Comparison of ENCODE assay signal across 13 cellular contexts in the genomic region with DNA sequence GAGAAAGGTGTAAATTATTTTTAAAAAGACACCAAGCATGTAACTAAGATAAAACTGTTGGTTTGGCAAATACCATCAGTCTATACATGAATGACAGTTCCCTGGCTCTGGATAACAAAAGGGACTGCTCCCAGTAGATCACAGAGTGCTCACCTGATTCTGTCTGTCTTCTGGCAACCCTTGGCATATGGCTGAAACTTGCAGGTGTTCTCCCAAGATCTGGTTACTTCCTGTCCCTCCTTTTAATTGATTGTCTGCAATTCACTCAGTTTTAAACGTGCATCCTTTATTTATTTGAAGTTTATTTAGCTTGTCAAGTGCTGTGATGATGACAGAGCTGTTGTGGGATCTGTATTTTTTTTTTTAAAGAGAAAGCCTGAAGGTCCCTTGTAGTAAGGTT. TPM values are rescaled to one million over a fixed set of nuclear protein-coding genes. Genes with fewer than 3 reads are reported as not detected.
DNase-seq lines count a peak whose midpoint lies in the region; ATAC-seq and TF ChIP-seq lines count a peak whose summit lies in the region.
"Had no signal": no experiment of that assay in that cellular context is flagged by ENCODE, and none has a peak within 500 bp of the region (broad histone marks: within the 10 kb centered on the region; RNA-seq: fewer than 3 reads in every experiment).

No MANE protein-coding gene starts in this region.

- intact Hi-C loops in CD4-positive, alpha-beta T cell (cut with DNase I, micrococcal nuclease), result loop anchor here (5.0 to 10.0 kb wide), 3 partner anchors 201 to 473 kb away; partner anchors contain the start of genes CD53 (in 2 of the 2), CEPT1 (in 1 of the 2) and DRAM2 (in 1 of the 2)
- intact Hi-C loops in activated CD4-positive, alpha-beta memory T cell treated with anti-CD3 and anti-CD28 coated beads for 36 hours (cut with micrococcal nuclease), result loop anchor here (5.0 kb wide), 2 partner anchors 291 to 334 kb away; partner anchors contain the start of genes LRIF1 and RBM15
- intact Hi-C loops in lower lobe of right lung (cut with DNase I), result no loop called here
- intact Hi-C loops in sciatic nerve (cut with DNase I), result no loop called here
- intact Hi-C loops in mammary epithelial cell (cut with micrococcal nuclease), result no loop called here

- no peak for TF ChIP-seq CTCF in CD4-positive, alpha-beta T cell (IDR thresholded peaks at IDR 0.05)
- TF ChIP-seq CTCF in GM12864 (IDR thresholded peaks at IDR 0.05; ENCODE audit: low read depth, low read length, missing control alignments), result no peak
- no peak for TF ChIP-seq CTCF in lower lobe of right lung (IDR thresholded peaks at IDR 0.05)
- TF ChIP-seq CTCF in RWPE1 (conservative IDR thresholded peaks at IDR 0.05; ENCODE audit: low read depth), result no peak
- TF ChIP-seq CTCF in mammary epithelial cell (conservative IDR thresholded peaks at IDR 0.05 in 1 of 2, IDR thresholded peaks at IDR 0.05 in 1 of 2; ENCODE audit: extremely low read depth in 1 of 2, insufficient read depth in 1 of 2, low read depth in 1 of 2, low read length in 2 of 2), result no peak

- H3K36me3 Mint-ChIP-seq in CD4-positive, alpha-beta T cell (ENCODE audit: low read depth), result peaks cover 70% of the 10 kb centered on the region
- H3K36me3 Mint-ChIP-seq in activated CD4-positive, alpha-beta memory T cell treated with anti-CD3 and anti-CD28 coated beads for 36 hours, result peaks cover 44% of the 10 kb centered on the region

- DNase-seq in CD4-positive, alpha-beta T cell, result no peak
- DNase-seq in GM12864 (ENCODE audit: low read depth), result no peak
- peak; percentile 36 for DNase-seq in activated CD4-positive, alpha-beta memory T cell treated with anti-CD3 and anti-CD28 coated beads for 36 hours
- no peak for DNase-seq in lower lobe of right lung
- no peak for DNase-seq in RWPE1 (ENCODE audit: low spot score)
- DNase-seq in sciatic nerve (ENCODE audit: low spot score), result no peak
- no peak for DNase-seq in HUDEP-2 (lab: John Stamatoyannopoulos, UW; ENCODE audit: unreplicated experiment in 76 of 76)
- no peak for DNase-seq in mammary epithelial cell
- DNase-seq: aorta, KG1, left ventricle myocardium inferior, SJCRH30 had no signal

- no peak overlapping the region for H2AFZ ChIP-seq in mammary epithelial cell (ENCODE audit: low read depth, low read length)
- H2AFZ ChIP-seq: parathyroid adenoma had no signal

- H3K79me2 ChIP-seq in mammary epithelial cell (ENCODE audit: insufficient read depth, low read length), result no peaks in the 10 kb centered on the region
- H3K79me2 ChIP-seq: parathyroid adenoma had no signal

- no peaks in the 10 kb centered on the region for H3K27me3 ChIP-seq in CD4-positive, alpha-beta T cell (ENCODE audit: control insufficient read depth, insufficient read depth, low read length)
- H3K27me3 ChIP-seq in lower lobe of right lung (ENCODE audit: low read depth) (peaks cover 32% of the 10 kb centered on the region), mammary epithelial cell (ENCODE audit: insufficient read depth, low read length) (peaks cover 53% of the 10 kb centered on the region)
- H3K27me3 ChIP-seq: SJCRH30 had no signal

- no peak overlapping the region for H3K27ac Mint-ChIP-seq in CD4-positive, alpha-beta T cell
- peak overlapping the region; percentile 97 for H3K27ac Mint-ChIP-seq in activated CD4-positive, alpha-beta memory T cell treated with anti-CD3 and anti-CD28 coated beads for 36 hours

- H3K4me3 Mint-ChIP-seq in CD4-positive, alpha-beta T cell, result peak overlapping the region; percentile 89
- H3K4me3 Mint-ChIP-seq in activated CD4-positive, alpha-beta memory T cell treated with anti-CD3 and anti-CD28 coated beads for 36 hours, result peak overlapping the region; percentile 95

- H3K36me3 ChIP-seq in lower lobe of right lung (no peaks in the 10 kb centered on the region), mammary epithelial cell (ENCODE audit: insufficient read depth, low read length) (no peaks in the 10 kb centered on the region)
- H3K36me3 ChIP-seq: left ventricle myocardium inferior, SJCRH30 had no signal

- H3K27me3 Mint-ChIP-seq in CD4-positive, alpha-beta T cell, result no peaks in the 10 kb centered on the region
- no peaks in the 10 kb centered on the region for H3K27me3 Mint-ChIP-seq in activated CD4-positive, alpha-beta memory T cell treated with anti-CD3 and anti-CD28 coated beads for 36 hours

- no peaks in the 10 kb centered on the region for H4K20me1 ChIP-seq in mammary epithelial cell (ENCODE audit: insufficient read depth, low read length)

- no TSS peak for BruUV-seq in mammary epithelial cell (replicated peaks; lab: Mats Ljungman, UMichigan)

- H3K9ac ChIP-seq in mammary epithelial cell (ENCODE audit: insufficient read depth, low read length), result no peak overlapping the region
- H3K9ac ChIP-seq: parathyroid adenoma had no signal

- H3K9me3 ChIP-seq in CD4-positive, alpha-beta T cell (ENCODE audit: control insufficient read depth, low read length), result no peaks in the 10 kb centered on the region
- H3K9me3 ChIP-seq in lower lobe of right lung, result no peaks in the 10 kb centered on the region
- H3K9me3 ChIP-seq in mammary epithelial cell (replicated peaks; ENCODE audit: insufficient read depth, low read length), result peaks cover 4% of the 10 kb centered on the region
- H3K9me3 ChIP-seq: left ventricle myocardium inferior, SJCRH30 had no signal

- H3K4me2 ChIP-seq in mammary epithelial cell (ENCODE audit: insufficient read depth, low read depth, low read length), result no peak overlapping the region

- 0% methylated on average over 1 of the region's 1 CpG for WGBS in mammary epithelial cell (ENCODE audit: low coverage, missing lambda C conversion rate)

- CTCF ChIA-PET in CD4-positive, alpha-beta T cell (lab: Charles Lee), result interaction anchor here (1.0 to 1.4 kb wide), 2 partner anchors 36 to 95 kb away, joined by 3 to 4 read pairs; no protein-coding TSS in a partner anchor
- CTCF ChIA-PET in activated CD4-positive, alpha-beta memory T cell treated with anti-CD3 and anti-CD28 coated beads for 36 hours (lab: Charles Lee), result interaction anchor here (0.6 to 1.9 kb wide), 4 partner anchors 9 to 52 kb away, joined by 3 to 9 read pairs (median 4); no protein-coding TSS in a partner anchor
- CTCF ChIA-PET in RWPE1 (lab: Yijun Ruan, JAX), result no interaction called here
- CTCF ChIA-PET in mammary epithelial cell (lab: Charles Lee; ENCODE audit: low non-redundant PET), result no interaction called here

- H3K4me3 ChIP-seq in GM12864 (ENCODE audit: low read depth, low read length) (peak overlapping the region; percentile 66), lower lobe of right lung (peak overlapping the region; percentile 65), mammary epithelial cell (replicated peaks in 1 of 3; ENCODE audit: insufficient read depth in 1 of 3, low read depth in 2 of 3, low read length in 3 of 3) (no peak overlapping the region)
- H3K4me3 ChIP-seq: left ventricle myocardium inferior, SJCRH30 had no signal

- in situ Hi-C loops in mammary epithelial cell (cut with MboI; ENCODE audit: low sequenced_read_pairs in 2 of 2), result no loop called here

- peak overlapping the region; percentile 93 for H3K27ac ChIP-seq in CD4-positive, alpha-beta T cell (ENCODE audit: low read depth, low read length)
- H3K27ac ChIP-seq in lower lobe of right lung, result no peak overlapping the region
- no peak overlapping the region for H3K27ac ChIP-seq in RWPE1
- H3K27ac ChIP-seq in mammary epithelial cell (ENCODE audit: insufficient read depth, low read depth, low read length), result no peak overlapping the region
- H3K27ac ChIP-seq: left ventricle myocardium inferior, parathyroid adenoma, SJCRH30 had no signal

- peaks cover 62% of the 10 kb centered on the region for H3K4me1 Mint-ChIP-seq in CD4-positive, alpha-beta T cell (ENCODE audit: low read depth)
- H3K4me1 Mint-ChIP-seq in activated CD4-positive, alpha-beta memory T cell treated with anti-CD3 and anti-CD28 coated beads for 36 hours (ENCODE audit: low read depth), result peaks cover 33% of the 10 kb centered on the region

- H3K4me1 ChIP-seq in lower lobe of right lung, result peaks cover 26% of the 10 kb centered on the region
- H3K4me1 ChIP-seq in mammary epithelial cell (ENCODE audit: insufficient read depth, low read length), result peaks cover 9% of the 10 kb centered on the region
- H3K4me1 ChIP-seq: parathyroid adenoma, SJCRH30 had no signal

- dilution Hi-C loops in mammary epithelial cell (cut with HindIII; ENCODE audit: low sequenced_read_pairs), result no loop called here

- no peaks in the 10 kb centered on the region for H3K9me3 Mint-ChIP-seq in CD4-positive, alpha-beta T cell
- H3K9me3 Mint-ChIP-seq in activated CD4-positive, alpha-beta memory T cell treated with anti-CD3 and anti-CD28 coated beads for 36 hours, result no peaks in the 10 kb centered on the region

- POLR2A ChIA-PET in CD4-positive, alpha-beta T cell (lab: Charles Lee), result interaction anchor here (0.7 to 5.0 kb wide), 5 partner anchors 28 to 293 kb away, joined by 4 to 94 read pairs (median 32); partner anchors contain the start of gene LRIF1
- POLR2A ChIA-PET in activated CD4-positive, alpha-beta memory T cell treated with anti-CD3 and anti-CD28 coated beads for 36 hours (lab: Charles Lee), result interaction anchor here (0.6 to 7.7 kb wide), 7 partner anchors 13 to 206 kb away, joined by 3 to 92 read pairs (median 5); partner anchors contain the start of gene CD53
- POLR2A ChIA-PET in RWPE1 (lab: Yijun Ruan, JAX; ENCODE audit: low non-redundant PET), result no interaction called here

- no peak for ATAC-seq in CD4-positive, alpha-beta T cell (ENCODE audit: poor library complexity)
- ATAC-seq in lower lobe of right lung (no peak), sciatic nerve (no peak)

RNA-seq across cellular contexts. Expression of gene KCNA3, which starts 3.4 kb away (rescaled TPM):
- 100 to 1,000 TPM; 112 to 118 TPM for total RNA-seq in CD4-positive, alpha-beta T cell
- 10 to 100 TPM; 25.2 to 25.6 TPM for total RNA-seq in activated CD4-positive, alpha-beta memory T cell treated with anti-CD3 and anti-CD28 coated beads for 36 hours
- 19.4 TPM for total RNA-seq in lower lobe of right lung
- total RNA-seq in sciatic nerve, result 0.85 TPM
- not detected for total RNA-seq in mammary epithelial cell
- not detected for polyA plus RNA-seq in mammary epithelial cell
- not detected for polyA minus RNA-seq in mammary epithelial cell
- total RNA-seq: SJCRH30 had no signal
- polyA plus RNA-seq: aorta had no signal

Comparison
In these comparisons a context has a peak if more than half of its experiments do, and no peak if none do; other contexts are left out.
1. H3K4me3 ChIP-seq: peak in GM12864 (single experiment) and lower lobe of right lung (single experiment); none in mammary epithelial cell (0 of 3).
2. RNA of gene KCNA3, which starts 3.4 kb away (total RNA-seq): 112 to 118 TPM in CD4-positive, alpha-beta T cell, 25.2 to 25.6 TPM in activated CD4-positive, alpha-beta memory T cell treated with anti-CD3 and anti-CD28 coated beads for 36 hours and 19.4 TPM in lower lobe of right lung (single experiment); 0.85 TPM in sciatic nerve (single experiment) and not detected in mammary epithelial cell; every median in the first group is over 10 times any median in the second.
3. CTCF ChIA-PET loops: an anchor here in CD4-positive, alpha-beta T cell (1.0 to 1.4 kb wide) and activated CD4-positive, alpha-beta memory T cell treated with anti-CD3 and anti-CD28 coated beads for 36 hours (0.6 to 1.9 kb wide); none called in RWPE1 and mammary epithelial cell.
4. intact Hi-C loops: an anchor here in CD4-positive, alpha-beta T cell (5.0 to 10.0 kb wide) and activated CD4-positive, alpha-beta memory T cell treated with anti-CD3 and anti-CD28 coated beads for 36 hours (5.0 kb wide); none called in lower lobe of right lung, sciatic nerve and mammary epithelial cell.